In genomic region chr7:154512121-154512621, GRCh38 we compare ENCODE assay signal across 29 cellular contexts.
"Had no signal": no experiment of that assay in that cellular context is flagged by ENCODE, and none has a peak within 500 bp of the region (broad histone marks: within the 10 kb centered on the region; RNA-seq: fewer than 3 reads in every experiment).

No MANE protein-coding gene starts in this region.

- H3K4me3 ChIP-seq: stomach, suprapubic skin, testis, thoracic aorta, thyroid gland, tibial artery, tibial nerve, transverse colon, upper lobe of left lung, upper lobe of right lung, uterus, vagina had no signal

- H3K27me3 ChIP-seq: stomach, suprapubic skin, testis, thyroid gland, tibial artery, tibial nerve, transverse colon, upper lobe of left lung, upper lobe of right lung, uterus, vagina had no signal

- H3K4me3 Mint-ChIP-seq: stimulated activated effector memory CD8-positive, alpha-beta T cell treated with anti-CD3 and anti-CD28 coated beads, Interleukin-12 subunit alpha, Interleukin-12 subunit beta, amount 100 ng/mL, for 72 hours; stimulated activated memory B cell treated with anti-CD40 and anti-IgM and Interleukin-4, amounts not matched to agents 10 μg/mL and 1 μg/mL and 100 μg/mL, for 72 hours; stimulated activated naive B cell treated with anti-CD40 and anti-IgM and Interleukin-4, amounts not matched to agents 10 μg/mL and 1 μg/mL and 100 μg/mL, for 72 hours; stimulated activated naive CD8-positive, alpha-beta T cell treated with anti-CD3 and anti-CD28 coated beads, Interleukin-15, amount 100 ng/mL, for 72 hours; stimulated activated naive CD8-positive, alpha-beta T cell treated with anti-CD3 and anti-CD28 coated beads, Interleukin-15, Interleukin-2, amounts not matched to agents 100 ng/mL and 50 ng/mL, for 24 hours; type B pancreatic cell had no signal

- H3K36me3 ChIP-seq: stomach, suprapubic skin, thoracic aorta, thyroid gland, tibial artery, tibial nerve, transverse colon, upper lobe of left lung, upper lobe of right lung, uterus, vagina had no signal

- H3K27ac ChIP-seq: stomach, suprapubic skin, testis, thoracic aorta, thyroid gland, tibial artery, tibial nerve, transverse colon, upper lobe of left lung, upper lobe of right lung, uterus, vagina had no signal

- H3K4me1 Mint-ChIP-seq: stimulated activated effector memory CD8-positive, alpha-beta T cell treated with anti-CD3 and anti-CD28 coated beads, Interleukin-12 subunit alpha, Interleukin-12 subunit beta, amount 100 ng/mL, for 72 hours; stimulated activated memory B cell treated with anti-CD40 and anti-IgM and Interleukin-4, amounts not matched to agents 10 μg/mL and 1 μg/mL and 100 μg/mL, for 72 hours; stimulated activated naive B cell treated with anti-CD40 and anti-IgM and Interleukin-4, amounts not matched to agents 10 μg/mL and 1 μg/mL and 100 μg/mL, for 72 hours; stimulated activated naive CD8-positive, alpha-beta T cell treated with anti-CD3 and anti-CD28 coated beads, Interleukin-15, amount 100 ng/mL, for 72 hours had no signal

- H3K4me1 ChIP-seq: stomach, suprapubic skin, testis, thyroid gland, tibial artery, tibial nerve, transverse colon, upper lobe of left lung, upper lobe of right lung, uterus, vagina had no signal

- DNase-seq: stimulated activated CD4-positive, alpha-beta T cell treated with anti-CD3 and anti-CD28 coated beads, Interleukin-2, amount 100 ng/mL, for 48 hours; stimulated activated CD4-positive, alpha-beta T cell treated with anti-CD3 and anti-CD28 coated beads, Interleukin-4, amount 100 ng/mL, for 1 hour; stimulated activated CD4-positive, alpha-beta T cell treated with anti-CD3 and anti-CD28 coated beads, Interleukin-4, amount 100 ng/mL, for 24 hours; stimulated activated CD4-positive, alpha-beta T cell treated with anti-CD3 and anti-CD28 coated beads, Interleukin-4, amount 100 ng/mL, for 4 hours; stimulated activated CD8-positive, alpha-beta memory T cell treated with anti-CD3 and anti-CD28 coated beads, Interleukin-4, amount 100 ng/mL, for 48 hours; stimulated activated naive B cell treated with anti-CD40 and anti-IgM and Interleukin-4, amounts not matched to agents 10 μg/mL and 1 μg/mL and 100 μg/mL, for 72 hours; stimulated activated naive CD4-positive, alpha-beta T cell; stimulated activated naive CD4-positive, alpha-beta T cell treated with Interleukin-2 at 50 U/mL for 16 hours; stimulated activated naive CD8-positive, alpha-beta T cell treated with anti-CD3 and anti-CD28 coated beads, Interleukin-15, amount 100 ng/mL, for 72 hours; stimulated activated naive CD8-positive, alpha-beta T cell treated with anti-CD3 and anti-CD28 coated beads, Interleukin-15, Interleukin-2, amounts not matched to agents 100 U/mL and 50 U/mL, for 24 hours; stomach; substantia nigra; testis; thyroid gland; tibial artery; transverse colon; trophoblast cell; upper lobe of left lung; upper lobe of right lung; uterus had no signal

- H3K36me3 Mint-ChIP-seq: stimulated activated effector memory CD8-positive, alpha-beta T cell treated with anti-CD3 and anti-CD28 coated beads, Interleukin-12 subunit alpha, Interleukin-12 subunit beta, amount 100 ng/mL, for 72 hours; stimulated activated memory B cell treated with anti-CD40 and anti-IgM and Interleukin-4, amounts not matched to agents 10 μg/mL and 1 μg/mL and 100 μg/mL, for 72 hours; stimulated activated naive B cell treated with anti-CD40 and anti-IgM and Interleukin-4, amounts not matched to agents 10 μg/mL and 1 μg/mL and 100 μg/mL, for 72 hours; type B pancreatic cell had no signal

- ATAC-seq: stimulated activated effector memory CD8-positive, alpha-beta T cell treated with anti-CD3 and anti-CD28 coated beads, Interleukin-12 subunit alpha, Interleukin-12 subunit beta, amount 100 ng/mL, for 72 hours; stimulated activated memory B cell treated with anti-CD40 and anti-IgM and Interleukin-4, amounts not matched to agents 10 μg/mL and 1 μg/mL and 100 μg/mL, for 72 hours; stimulated activated naive B cell treated with anti-CD40 and anti-IgM and Interleukin-4, amounts not matched to agents 10 μg/mL and 1 μg/mL and 100 μg/mL, for 72 hours; stimulated activated naive CD8-positive, alpha-beta T cell treated with anti-CD3 and anti-CD28 coated beads, Interleukin-15, amount 100 ng/mL, for 72 hours; stimulated activated naive CD8-positive, alpha-beta T cell treated with anti-CD3 and anti-CD28 coated beads, Interleukin-15, Interleukin-2, amounts not matched to agents 100 U/mL and 50 U/mL, for 24 hours; upper lobe of right lung had no signal

- H3K9me3 Mint-ChIP-seq: type B pancreatic cell had no signal

- H3K9me3 ChIP-seq: stomach, testis, thoracic aorta, thyroid gland, transverse colon, upper lobe of left lung, upper lobe of right lung, uterus, vagina had no signal

- H3K27ac Mint-ChIP-seq: stimulated activated effector memory CD8-positive, alpha-beta T cell treated with anti-CD3 and anti-CD28 coated beads, Interleukin-12 subunit alpha, Interleukin-12 subunit beta, amount 100 ng/mL, for 72 hours; stimulated activated memory B cell treated with anti-CD40 and anti-IgM and Interleukin-4, amounts not matched to agents 10 μg/mL and 1 μg/mL and 100 μg/mL, for 72 hours; stimulated activated naive B cell treated with anti-CD40 and anti-IgM and Interleukin-4, amounts not matched to agents 10 μg/mL and 1 μg/mL and 100 μg/mL, for 72 hours; stimulated activated naive CD8-positive, alpha-beta T cell treated with anti-CD3 and anti-CD28 coated beads, Interleukin-15, amount 100 ng/mL, for 72 hours; stimulated activated naive CD8-positive, alpha-beta T cell treated with anti-CD3 and anti-CD28 coated beads, Interleukin-15, Interleukin-2, amounts not matched to agents 100 ng/mL and 50 ng/mL, for 24 hours; type B pancreatic cell had no signal

- H3K27me3 Mint-ChIP-seq: stimulated activated memory B cell treated with anti-CD40 and anti-IgM and Interleukin-4, amounts not matched to agents 10 μg/mL and 1 μg/mL and 100 μg/mL, for 72 hours; stimulated activated naive B cell treated with anti-CD40 and anti-IgM and Interleukin-4, amounts not matched to agents 10 μg/mL and 1 μg/mL and 100 μg/mL, for 72 hours; stimulated activated naive CD8-positive, alpha-beta T cell treated with anti-CD3 and anti-CD28 coated beads, Interleukin-15, amount 100 ng/mL, for 72 hours; stimulated activated naive CD8-positive, alpha-beta T cell treated with anti-CD3 and anti-CD28 coated beads, Interleukin-15, Interleukin-2, amounts not matched to agents 100 ng/mL and 50 ng/mL, for 24 hours; type B pancreatic cell had no signal

- FAIRE-seq: urothelium cell line had no signal
